In genomic region chr5:159913048-159913447, GRCh38 we compare ENCODE assay signal across 15 cellular contexts. TPM values are rescaled to one million over a fixed set of nuclear protein-coding genes. Genes with fewer than 3 reads are reported as not detected.
DNase-seq lines count a peak whose midpoint lies in the region; ATAC-seq, FAIRE-seq and TF ChIP-seq lines count a peak whose summit lies in the region.
"Had no signal": no experiment of that assay in that cellular context is flagged by ENCODE, and none has a peak within 500 bp of the region (broad histone marks: within the 10 kb centered on the region; RNA-seq: fewer than 3 reads in every experiment).

No MANE protein-coding gene starts in this region.

- no peak for ATAC-seq in GM21786 (IDR thresholded peaks at IDR 0.05; ENCODE audit: unreplicated experiment)
- no peak for ATAC-seq in GM19328 (IDR thresholded peaks at IDR 0.05; ENCODE audit: unreplicated experiment)
- no peak for ATAC-seq in aorta (ENCODE audit: low FRiP score)
- ATAC-seq: natural killer cell treated with Interleukin-12 subunit alpha and Interleukin-12 subunit beta and Interleukin-15 and Interleukin-18, amount 100 ng/mL, for 72 hours had no signal

- H3K4me3 Mint-ChIP-seq in immature natural killer cell = no peak overlapping the region
- H3K4me3 Mint-ChIP-seq: activated T-cell treated with anti-CD3 and anti-CD28 coated beads, Interleukin-2, amount 50 U/mL, for 24 hours; natural killer cell treated with Interleukin-12 subunit alpha and Interleukin-12 subunit beta and Interleukin-15 and Interleukin-18, amount 100 ng/mL, for 72 hours had no signal

- BruUV-seq in endothelial cell of umbilical vein (replicated peaks; lab: Mats Ljungman, UMichigan) = no TSS peak

- no peak for TF ChIP-seq CTCF in endothelial cell of umbilical vein (IDR thresholded peaks at IDR 0.05; ENCODE audit: extremely low read depth in 1 of 2, insufficient read depth in 1 of 2, low read depth in 1 of 2, low read length in 2 of 2)

- peak; percentile 28 for DNase-seq in ACHN
- DNase-seq in NCI-H226 = peak; percentile 94
- peak; percentile 21 for DNase-seq in endothelial cell of umbilical vein (ENCODE audit: low read depth, low spot score)
- DNase-seq in immature natural killer cell = no peak
- no peak for DNase-seq in aorta
- DNase-seq: activated T-cell treated with anti-CD3 and anti-CD28 coated beads, Interleukin-2, amount 50 U/mL, for 24 hours; NCI-H2029; stimulated activated CD4-positive, alpha-beta T cell treated with anti-CD3 and anti-CD28 coated beads, Interleukin-1b, Interleukin-23, amount 100 ng/mL, for 48 hours; substantia nigra had no signal

- H3K9me1 ChIP-seq in endothelial cell of umbilical vein (replicated peaks; ENCODE audit: control insufficient read depth, extremely low read depth, insufficient read depth, low read length) = no peaks in the 10 kb centered on the region

- POLR2A ChIA-PET in endothelial cell of umbilical vein (lab: Charles Lee) = no interaction called here

- dilution Hi-C loops in endothelial cell of umbilical vein (cut with MboI; ENCODE audit: extremely low pct_ligation_motif_present, low sequenced_read_pairs) = no loop called here

- in situ Hi-C loops in ACHN (cut with HindIII; ENCODE audit: low pct_ligation_motif_present, low pct_unique_long_range_greater_than_20kb, low sequenced_read_pairs) = no loop called here

- H3K4me1 Mint-ChIP-seq in immature natural killer cell = peaks cover 6 to 13% of the 10 kb centered on the region in 2 donors

- H3K27ac ChIP-seq in endothelial cell of umbilical vein (ENCODE audit: insufficient read depth, low read depth, low read length) (peak overlapping the region; percentile 75), mesodermal cell (ENCODE audit: low read depth, low read length, severe bottlenecking) (peak overlapping the region; percentile 46), aorta (ENCODE audit: low read depth in 1 of 2, low read length in 2 of 2) (peak overlapping the region in 1 of 2 donors; percentile 91)

- H3K9me3 Mint-ChIP-seq in immature natural killer cell = peaks cover 0 to 2% (median 0%) of the 10 kb centered on the region in 6 donors
- H3K9me3 Mint-ChIP-seq: activated T-cell treated with anti-CD3 and anti-CD28 coated beads, Interleukin-2, amount 50 U/mL, for 24 hours; natural killer cell treated with Interleukin-12 subunit alpha and Interleukin-12 subunit beta and Interleukin-15 and Interleukin-18, amount 100 ng/mL, for 72 hours had no signal

- WGBS in mesodermal cell (ENCODE audit: insufficient coverage in 2 of 2), 2 experiments = 74 to 85% methylated on average over 5 to 6 of the region's 6 CpGs
- 42 to 46% methylated on average over 6 of the region's 6 CpGs for WGBS in aorta, 2 donors

- no peak for FAIRE-seq in endothelial cell of umbilical vein (lab: Jason Lieb, UNC)
- FAIRE-seq: GM19239 had no signal

- no peaks in the 10 kb centered on the region for H4K20me1 ChIP-seq in endothelial cell of umbilical vein (replicated peaks; ENCODE audit: control insufficient read depth, extremely low read depth, insufficient read depth, low read length)

- CTCF ChIA-PET in endothelial cell of umbilical vein (lab: Charles Lee) = interaction anchor here (1.0 to 1.8 kb wide), 6 partner anchors 8 to 756 kb away, joined by 3 to 5 read pairs (median 4); no protein-coding TSS in a partner anchor

- intact Hi-C loops in endothelial cell of umbilical vein (cut with micrococcal nuclease) (loop anchor here (10.0 kb wide), 1 partner anchor 398 kb away; no protein-coding TSS in a partner anchor), aorta (cut with DNase I) (loop anchor here (5.0 to 10.0 kb wide), 3 partner anchors 131 to 308 kb away; no protein-coding TSS in a partner anchor)

- no peak for TF ChIP-seq POLR2A in endothelial cell of umbilical vein (IDR thresholded peaks at IDR 0.05; ENCODE audit: low read depth, low read length)

- H3K4me1 ChIP-seq in endothelial cell of umbilical vein (ENCODE audit: control insufficient read depth, extremely low read depth, insufficient read depth, low read length) = peaks cover 27% of the 10 kb centered on the region
- peaks cover 35% of the 10 kb centered on the region for H3K4me1 ChIP-seq in mesodermal cell (ENCODE audit: control insufficient read depth, insufficient read depth, low read length, poor library complexity, severe bottlenecking)
- H3K4me1 ChIP-seq in aorta (ENCODE audit: control insufficient read depth in 1 of 2, insufficient read depth in 2 of 2, low read length in 2 of 2) = peaks cover 9 to 11% of the 10 kb centered on the region in 2 donors

- H3K27me3 ChIP-seq in endothelial cell of umbilical vein (ENCODE audit: control insufficient read depth in 2 of 2, insufficient read depth in 2 of 2, low read length in 2 of 2) = peaks cover 4 to 10% of the 10 kb centered on the region in 2 experiments
- H3K27me3 ChIP-seq in aorta (ENCODE audit: control insufficient read depth in 1 of 2, insufficient read depth in 2 of 2, low read length in 1 of 2) = peaks cover 0 to under 1% of the 10 kb centered on the region in 2 donors

- no peaks in the 10 kb centered on the region for H3K79me2 ChIP-seq in endothelial cell of umbilical vein (ENCODE audit: control insufficient read depth, insufficient read depth, low read length)

- H3K9me3 ChIP-seq in endothelial cell of umbilical vein (replicated peaks; ENCODE audit: control insufficient read depth, insufficient read depth, low read length) (no peaks in the 10 kb centered on the region), mesodermal cell (ENCODE audit: control insufficient read depth, low read length) (no peaks in the 10 kb centered on the region), aorta (ENCODE audit: control insufficient read depth, low read length) (no peaks in the 10 kb centered on the region)

- H2AFZ ChIP-seq in endothelial cell of umbilical vein (ENCODE audit: low read depth, low read length) = no peak overlapping the region

- H3K4me3 ChIP-seq in endothelial cell of umbilical vein (replicated peaks in 1 of 3; ENCODE audit: insufficient read depth in 1 of 3, low read depth in 1 of 3, low read length in 3 of 3) (no peak overlapping the region), mesodermal cell (ENCODE audit: extremely low read depth, insufficient read depth, low read length, poor library complexity, severe bottlenecking) (no peak overlapping the region), aorta (ENCODE audit: low read length in 2 of 2) (no peak overlapping the region)

- H3K27me3 Mint-ChIP-seq in immature natural killer cell (ENCODE audit: low read depth in 3 of 3) = peaks cover 16 to 20% (median 20%) of the 10 kb centered on the region in 3 donors

- peak overlapping the region; percentile 25 for H3K9ac ChIP-seq in endothelial cell of umbilical vein (replicated peaks; ENCODE audit: extremely low read depth, insufficient read depth, low read length)

- no peak overlapping the region for H3K27ac Mint-ChIP-seq in immature natural killer cell
- H3K27ac Mint-ChIP-seq: activated T-cell treated with anti-CD3 and anti-CD28 coated beads, Interleukin-2, amount 50 U/mL, for 24 hours; natural killer cell treated with Interleukin-12 subunit alpha and Interleukin-12 subunit beta and Interleukin-15 and Interleukin-18, amount 100 ng/mL, for 72 hours had no signal

- H3K36me3 Mint-ChIP-seq in immature natural killer cell = peaks cover 0 to 3% (median 0%) of the 10 kb centered on the region in 3 donors
- H3K36me3 Mint-ChIP-seq: natural killer cell treated with Interleukin-12 subunit alpha and Interleukin-12 subunit beta and Interleukin-15 and Interleukin-18, amount 100 ng/mL, for 72 hours had no signal

- peak overlapping the region; percentile 5 for H3K4me2 ChIP-seq in endothelial cell of umbilical vein (ENCODE audit: insufficient read depth, low read length)

- H3K36me3 ChIP-seq in endothelial cell of umbilical vein (ENCODE audit: control insufficient read depth in 2 of 2, extremely low read depth in 1 of 2, insufficient read depth in 2 of 2, low read length in 2 of 2) = no peaks in the 10 kb centered on the region
- H3K36me3 ChIP-seq in mesodermal cell (ENCODE audit: control insufficient read depth, insufficient read depth, low read length) = no peaks in the 10 kb centered on the region
- H3K36me3 ChIP-seq in aorta (ENCODE audit: control insufficient read depth in 1 of 2, insufficient read depth in 2 of 2, low read length in 1 of 2) = no peaks in the 10 kb centered on the region

TF ChIP-seq in endothelial cell of umbilical vein, 7 proteins besides CTCF, POLR2A, EP300 and RAD21:
- TF ChIP-seq JUN (IDR thresholded peaks at IDR 0.05; ENCODE audit: borderline replicate concordance, insufficient read depth, insufficient read length, low read depth) = no peak
- TF ChIP-seq MYC (IDR thresholded peaks at IDR 0.05; ENCODE audit: low read depth, low read length) = no peak
- no peak for TF ChIP-seq MAX (IDR thresholded peaks at IDR 0.05; ENCODE audit: insufficient read depth, insufficient read length)
- TF ChIP-seq FOS (IDR thresholded peaks at IDR 0.05; ENCODE audit: borderline replicate concordance, insufficient read depth, low read length) = no peak
- no peak for TF ChIP-seq GATA2 (IDR thresholded peaks at IDR 0.05; ENCODE audit: insufficient read depth, insufficient read length, low read depth, low read length)
- no peak for TF ChIP-seq POLR2AphosphoS5 (IDR thresholded peaks at IDR 0.05; ENCODE audit: insufficient read depth, low read depth, low read length)
- no peak for TF ChIP-seq EZH2 (IDR thresholded peaks at IDR 0.05; ENCODE audit: borderline replicate concordance, low read depth, low read length, severe bottlenecking)
TF ChIP-seq in endothelial cell of umbilical vein: peak in this region for 0.

RNA-seq across cellular contexts. Expression of gene ADRA1B, which starts 3.2 kb away (rescaled TPM):
- total RNA-seq in endothelial cell of umbilical vein (0.21 TPM in 1 of 2 replicates, not detected in the other), aorta (10 to 100 TPM in 1 of 2 donors, 1 to 10 TPM in 1; 5.4 to 16.0 TPM)
- polyA plus RNA-seq in endothelial cell of umbilical vein (0.77 and 0.89 TPM in 2 replicates), immature natural killer cell (not detected), aorta (1 to 10 TPM; 3.8 to 8.0 TPM)
- polyA plus RNA-seq in endothelial cell of umbilical vein (2011; cell fraction: cytosol; rRNA removed) = 0.54 and 0.56 TPM in 2 replicates
- polyA plus RNA-seq in endothelial cell of umbilical vein (2011; cell fraction: nucleus; rRNA removed) = 0.62 and 0.69 TPM in 2 replicates
- polyA plus RNA-seq in endothelial cell of umbilical vein (2012) = 0.46 and 0.98 TPM in 2 replicates
- 0.17 and 0.53 TPM in 2 replicates for polyA minus RNA-seq in endothelial cell of umbilical vein
- polyA minus RNA-seq in endothelial cell of umbilical vein (2011; cell fraction: cytosol; rRNA and poly(A)+ RNA removed) = not detected
- polyA minus RNA-seq in endothelial cell of umbilical vein (2011; cell fraction: nucleus; rRNA and poly(A)+ RNA removed) = 1.2 and 1.5 TPM in 2 replicates
- polyA plus RNA-seq in mesodermal cell (2013, experiment 1 of 2) = 1.7 TPM
- polyA plus RNA-seq in mesodermal cell (2013, experiment 2 of 2) = 2.4 TPM
- total RNA-seq: HT-29; natural killer cell treated with Interleukin-12 subunit alpha and Interleukin-12 subunit beta and Interleukin-15 and Interleukin-18, amount 100 ng/mL, for 72 hours had no signal

Comparison
In these comparisons a context has a peak if more than half of its experiments do, and no peak if none do; other contexts are left out.
1. DNase-seq: peak in ACHN (single experiment), NCI-H226 (single experiment) and endothelial cell of umbilical vein (single experiment); none in immature natural killer cell (0 of 3) and aorta (0 of 2).